ENCODE assay signal across 19 cellular contexts in genomic region chr18:77733292-77733903, GRCh38.
"Had no signal": no experiment of that assay in that cellular context is flagged by ENCODE, and none has a peak within 500 bp of the region (broad histone marks: within the 10 kb centered on the region; RNA-seq: fewer than 3 reads in every experiment).

No MANE protein-coding gene starts in this region.

- H3K9me3 Mint-ChIP-seq: activated CD4-positive, alpha-beta memory T cell treated with anti-CD3 and anti-CD28 coated beads for 36 hours; natural killer cell had no signal

- H3K4me1 ChIP-seq: heart left ventricle, left ventricle myocardium inferior, right atrium auricular region, transverse colon had no signal

- H3K36me3 Mint-ChIP-seq: activated CD4-positive, alpha-beta memory T cell treated with anti-CD3 and anti-CD28 coated beads for 36 hours; activated CD8-positive, alpha-beta memory T cell treated with anti-CD3 and anti-CD28 coated beads, Interleukin-2, amount 10 ng/mL, durations not matched to agents 7 days and 5 days; natural killer cell had no signal

- H3K4me1 Mint-ChIP-seq: activated CD8-positive, alpha-beta memory T cell treated with anti-CD3 and anti-CD28 coated beads, Interleukin-2, amount 10 ng/mL, durations not matched to agents 7 days and 5 days had no signal

- H3K27me3 ChIP-seq: right atrium auricular region, transverse colon had no signal

- H3K27me3 Mint-ChIP-seq: activated CD8-positive, alpha-beta memory T cell treated with anti-CD3 and anti-CD28 coated beads, Interleukin-2, amount 10 ng/mL, durations not matched to agents 7 days and 5 days had no signal

- ATAC-seq: activated CD8-positive, alpha-beta memory T cell treated with anti-CD3 and anti-CD28 coated beads, Interleukin-2, amount 10 ng/mL, durations not matched to agents 7 days and 5 days; heart left ventricle; natural killer cell had no signal

- H3K9me3 ChIP-seq: heart left ventricle, left ventricle myocardium inferior, right atrium auricular region, transverse colon had no signal

- H3K4me3 Mint-ChIP-seq: activated CD4-positive, alpha-beta memory T cell treated with anti-CD3 and anti-CD28 coated beads for 36 hours; activated CD8-positive, alpha-beta memory T cell treated with anti-CD3 and anti-CD28 coated beads, Interleukin-2, amount 10 ng/mL, durations not matched to agents 7 days and 5 days; natural killer cell had no signal

- H3K4me3 ChIP-seq: heart left ventricle, left ventricle myocardium inferior, right atrium auricular region, skin epidermis, transverse colon had no signal

- H3K27ac Mint-ChIP-seq: activated CD4-positive, alpha-beta memory T cell treated with anti-CD3 and anti-CD28 coated beads for 36 hours; activated CD8-positive, alpha-beta memory T cell treated with anti-CD3 and anti-CD28 coated beads, Interleukin-2, amount 10 ng/mL, durations not matched to agents 7 days and 5 days; natural killer cell had no signal

- H3K36me3 ChIP-seq: heart left ventricle, left ventricle myocardium inferior, right atrium auricular region, transverse colon had no signal

- H3K27ac ChIP-seq: heart left ventricle, left ventricle myocardium inferior, right atrium auricular region, skin epidermis, transverse colon, VCaP had no signal

- DNase-seq: activated CD4-positive, alpha-beta memory T cell treated with anti-CD3 and anti-CD28 coated beads for 36 hours; activated CD8-positive, alpha-beta memory T cell treated with anti-CD3 and anti-CD28 coated beads, Interleukin-2, amount 10 ng/mL, durations not matched to agents 7 days and 5 days; activated effector memory CD4-positive, alpha-beta T cell treated with Interleukin-2 at 50 U/mL for 16 hours; activated naive CD4-positive, alpha-beta T cell treated with anti-CD3 and anti-CD28 coated beads, Interleukin-2, amount 50 U/mL, for 16 hours; activated T-cell treated with anti-CD3 and anti-CD28 coated beads, Interleukin-2, amount 50 U/mL, for 1 hour; dermis blood vessel endothelial cell; heart left ventricle; left ventricle myocardium inferior; natural killer cell; nucleus accumbens; posterior cingulate gyrus; stimulated activated CD4-positive, alpha-beta T cell treated with anti-CD3 and anti-CD28 coated beads, Interleukin-15, amount 100 ng/mL, for 24 hours; stimulated activated CD4-positive, alpha-beta T cell treated with anti-CD3 and anti-CD28 coated beads, Interleukin-4, amount 100 ng/mL, for 1 hour; stimulated activated naive CD4-positive, alpha-beta T cell; substantia nigra; transverse colon had no signal
